ENCODE assay signal across 1 cellular context in genomic region chr21:46457801-46458314, GRCh38.
A peak's percentile ranks its signal among the peaks of the same experiment; 100 is the strongest.
TF ChIP-seq lines count a peak whose summit lies in the region.

No MANE protein-coding gene starts in this region.

TF ChIP-seq in HepG2, 621 proteins besides CTCF, POLR2A, EP300 and RAD21 (continued from another document and continues in another):
- no peak for TF ChIP-seq ZBTB43 (CRISPR knock-in tag; conservative IDR thresholded peaks at IDR 0.05)
- no peak for TF ChIP-seq ZFP62 (CRISPR knock-in tag; IDR thresholded peaks at IDR 0.05)
- TF ChIP-seq TOPORS (CRISPR knock-in tag; IDR thresholded peaks at IDR 0.05) = 0 out of 2 replicates have a peak, but pooled peaks have one; percentile 56
- TF ChIP-seq KIAA2018 (CRISPR knock-in tag; IDR thresholded peaks at IDR 0.05; ENCODE audit: borderline replicate concordance) = no peak
- TF ChIP-seq HNRNPLL (IDR thresholded peaks at IDR 0.05; ENCODE audit: low read depth, low read length, poor library complexity, severe bottlenecking) = peak; percentile 7
- TF ChIP-seq ZNF367 (CRISPR knock-in tag; IDR thresholded peaks at IDR 0.05; ENCODE audit: borderline replicate concordance) = no peak
- TF ChIP-seq ZNF33A (CRISPR knock-in tag; IDR thresholded peaks at IDR 0.05; ENCODE audit: borderline replicate concordance) = no peak
- TF ChIP-seq ZFP1 (CRISPR knock-in tag; IDR thresholded peaks at IDR 0.05) = no peak
- no peak for TF ChIP-seq AHR (CRISPR knock-in tag; IDR thresholded peaks at IDR 0.05)
- no peak for TF ChIP-seq TBX3 (IDR thresholded peaks at IDR 0.05; ENCODE audit: borderline replicate concordance)
- no peak for TF ChIP-seq HBP1 (CRISPR knock-in tag; IDR thresholded peaks at IDR 0.05; ENCODE audit: low read depth)
- TF ChIP-seq SRSF9 (IDR thresholded peaks at IDR 0.05; ENCODE audit: borderline replicate concordance, insufficient read depth, low read depth, low read length, poor library complexity, severe bottlenecking) = no peak
- no peak for TF ChIP-seq LBX2 (CRISPR knock-in tag; IDR thresholded peaks at IDR 0.05; ENCODE audit: borderline replicate concordance)
- TF ChIP-seq FOXC1 (CRISPR knock-in tag; IDR thresholded peaks at IDR 0.05; ENCODE audit: borderline replicate concordance) = no peak
- TF ChIP-seq PTBP1 (IDR thresholded peaks at IDR 0.05; ENCODE audit: low read depth, low read length, poor library complexity, severe bottlenecking) = peak; percentile 43
- no peak for TF ChIP-seq RELA (CRISPR knock-in tag; IDR thresholded peaks at IDR 0.05)
- TF ChIP-seq ATF3 (CRISPR knock-in tag; IDR thresholded peaks at IDR 0.05) = no peak
- TF ChIP-seq ZNF142 (CRISPR knock-in tag; IDR thresholded peaks at IDR 0.05) = no peak; the same call in 1 of the 2 replicates
- no peak for TF ChIP-seq ZBED4 (CRISPR knock-in tag; IDR thresholded peaks at IDR 0.05; ENCODE audit: borderline replicate concordance)
- TF ChIP-seq ZBTB26 (CRISPR knock-in tag; IDR thresholded peaks at IDR 0.05; ENCODE audit: borderline replicate concordance) = no peak
- no peak for TF ChIP-seq BRD4 (CRISPR knock-in tag; IDR thresholded peaks at IDR 0.05)
- no peak for TF ChIP-seq EEA1 (CRISPR knock-in tag; IDR thresholded peaks at IDR 0.05; ENCODE audit: borderline replicate concordance)
- peak; percentile 91; the same call in 1 of the 2 replicates for TF ChIP-seq NRL (CRISPR knock-in tag; IDR thresholded peaks at IDR 0.05; ENCODE audit: borderline replicate concordance)
- no peak for TF ChIP-seq ETV5 (CRISPR knock-in tag; IDR thresholded peaks at IDR 0.05; ENCODE audit: borderline replicate concordance)
- TF ChIP-seq FOXO4 (CRISPR knock-in tag; conservative IDR thresholded peaks at IDR 0.05) = 0 out of 2 replicates have a peak, but pooled peaks have one; percentile 65
- TF ChIP-seq FOXK1 (CRISPR knock-in tag; IDR thresholded peaks at IDR 0.05; ENCODE audit: borderline replicate concordance, low read depth) = no peak
- no peak for TF ChIP-seq SUZ12 (IDR thresholded peaks at IDR 0.05; ENCODE audit: low read depth, low read length)
- TF ChIP-seq NCOR1 (IDR thresholded peaks at IDR 0.05; ENCODE audit: borderline replicate concordance, low read length) = no peak
- TF ChIP-seq CREM (IDR thresholded peaks at IDR 0.05) = no peak
- no peak for TF ChIP-seq CREM (CRISPR knock-in tag; IDR thresholded peaks at IDR 0.05)
- 0 out of 2 replicates have a peak, but pooled peaks have one; percentile 7 for TF ChIP-seq ONECUT2 (CRISPR knock-in tag; IDR thresholded peaks at IDR 0.05)
